ENCODE assay signal across 28 cellular contexts in the genomic region with DNA sequence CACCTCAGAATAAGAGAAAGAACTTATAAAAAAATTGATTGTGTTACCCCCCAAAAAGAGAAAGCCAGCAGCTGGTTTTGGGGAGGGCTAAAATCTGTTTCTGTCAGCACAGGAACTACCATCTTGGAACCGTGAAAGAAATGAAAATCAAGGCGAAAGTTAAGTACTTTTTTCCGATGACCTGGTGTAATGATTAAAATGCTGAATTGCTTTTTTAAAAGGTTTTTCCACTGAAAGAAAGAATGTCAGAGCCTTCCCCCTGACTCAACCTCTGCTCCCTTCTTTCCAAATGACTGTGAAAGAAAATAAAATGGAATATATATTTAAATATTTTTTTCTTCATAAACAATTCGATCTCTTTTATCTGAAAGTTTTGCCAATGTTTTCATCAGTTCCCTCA.
"Had no signal": no experiment of that assay in that cellular context is flagged by ENCODE, and none has a peak within 500 bp of the region (broad histone marks: within the 10 kb centered on the region; RNA-seq: fewer than 3 reads in every experiment).

No MANE protein-coding gene starts in this region.

- H3K27me3 ChIP-seq: colonic mucosa, esophagus squamous epithelium, gastrocnemius medialis, heart right ventricle, left lung had no signal

- H3K9me3 Mint-ChIP-seq: effector memory CD8-positive, alpha-beta T cell had no signal

- H3K4me3 ChIP-seq: colonic mucosa, esophagus squamous epithelium, gastrocnemius medialis, heart right ventricle, left lung, lower lobe of right lung, mucosa of descending colon had no signal

- DNase-seq: colonic mucosa; cortex of kidney; effector CD8-positive, alpha-beta T cell; effector memory CD8-positive, alpha-beta T cell; endodermal cell; erythroblast; esophagus squamous epithelium; foreskin fibroblast; foreskin melanocyte; gastrocnemius medialis; glutamatergic neuron; head of caudate nucleus; heart right ventricle; hippocampal formation; left cardiac atrium; left lung; left ventricle myocardium superior; lower lobe of right lung; mesenchymal stem cell; mucosa of descending colon; naive B cell had no signal

- H3K4me1 ChIP-seq: colonic mucosa, esophagus squamous epithelium, gastrocnemius medialis, heart right ventricle, left lung, lower lobe of right lung had no signal

- H3K9me3 ChIP-seq: colonic mucosa, esophagus squamous epithelium, gastrocnemius medialis, lower lobe of right lung, mucosa of descending colon had no signal

- H3K4me3 Mint-ChIP-seq: dendritic cell treated with granulocyte-macrophage colony-stimulating factor and Interleukin-4, amounts not matched to agents 40 ng/mL and 50 ng/mL, for 4 days; effector memory CD8-positive, alpha-beta T cell; endodermal cell; mesothelial cell of epicardium; naive B cell had no signal

- H3K4me1 Mint-ChIP-seq: mesothelial cell of epicardium, naive B cell had no signal

- FAIRE-seq: endometrium, islet of Langerhans, keratinocyte had no signal

- H3K36me3 ChIP-seq: colonic mucosa, esophagus squamous epithelium, gastrocnemius medialis, heart right ventricle, left lung, lower lobe of right lung had no signal

- H3K27ac ChIP-seq: colonic mucosa, epithelial cell of prostate, esophagus squamous epithelium, gastrocnemius medialis, heart right ventricle, left lung, lower lobe of right lung had no signal

- H3K27me3 Mint-ChIP-seq: dendritic cell treated with granulocyte-macrophage colony-stimulating factor and Interleukin-4, amounts not matched to agents 40 ng/mL and 50 ng/mL, for 4 days; naive B cell had no signal

- H3K36me3 Mint-ChIP-seq: mesothelial cell of epicardium had no signal

- H3K27ac Mint-ChIP-seq: dendritic cell treated with granulocyte-macrophage colony-stimulating factor and Interleukin-4, amounts not matched to agents 40 ng/mL and 50 ng/mL, for 4 days; effector memory CD8-positive, alpha-beta T cell; endodermal cell; mesothelial cell of epicardium; naive B cell had no signal

- ATAC-seq: effector memory CD8-positive, alpha-beta T cell; esophagus mucosa; gastrocnemius medialis; heart right ventricle; left cardiac atrium; left lung; left ventricle myocardium superior; lower lobe of right lung; mucosa of descending colon had no signal
